ENCODE assay signal across 8 cellular contexts in genomic region chr7:157690833-157691382, GRCh38.
DNase-seq lines count a peak whose midpoint lies in the region; ATAC-seq, FAIRE-seq and TF ChIP-seq lines count a peak whose summit lies in the region.

No MANE protein-coding gene starts in this region.

- H3K9me3 ChIP-seq in gastroesophageal sphincter (peaks cover 0 to 5% (median 0%) of the 10 kb centered on the region in 3 donors), pancreas (no peaks in the 10 kb centered on the region)

- TF ChIP-seq CTCF in gastroesophageal sphincter (IDR thresholded peaks at IDR 0.05) (no peak), pancreas (IDR thresholded peaks at IDR 0.05) (no peak)

- peak overlapping the region in 1 of 2 donors; percentile 50 for H3K4me3 ChIP-seq in gastroesophageal sphincter
- H3K4me3 ChIP-seq in pancreas, result peak overlapping the region in 2 of 4 donors; percentile 14 to 39

- peaks cover 39% of the 10 kb centered on the region for H3K27me3 Mint-ChIP-seq in activated naive CD4-positive, alpha-beta T cell treated with anti-CD3 and anti-CD28 coated beads, Interleukin-2, amount 50 U/mL, for 24 hours

- H3K4me1 Mint-ChIP-seq in activated naive CD4-positive, alpha-beta T cell treated with anti-CD3 and anti-CD28 coated beads, Interleukin-2, amount 50 U/mL, for 24 hours, result peaks cover 31% of the 10 kb centered on the region

- no peak for TF ChIP-seq POLR2A in gastroesophageal sphincter (IDR thresholded peaks at IDR 0.05)

- H3K36me3 Mint-ChIP-seq in activated naive CD4-positive, alpha-beta T cell treated with anti-CD3 and anti-CD28 coated beads, Interleukin-2, amount 50 U/mL, for 24 hours, result peaks cover 2% of the 10 kb centered on the region

- H3K4me1 ChIP-seq in gastroesophageal sphincter (peaks cover 0 to 57% (median 9%) of the 10 kb centered on the region in 3 donors), pancreas (no peaks in the 10 kb centered on the region)

- no peak for DNase-seq in activated naive CD4-positive, alpha-beta T cell (lab: John Stamatoyannopoulos, UW)
- DNase-seq in pancreas (peak in 2 of 6 donors; percentile 21 to 50), CD1c-positive myeloid dendritic cell (ENCODE audit: extremely low spot score) (no peak)

- no peaks in the 10 kb centered on the region for H3K36me3 ChIP-seq in gastroesophageal sphincter
- H3K36me3 ChIP-seq in pancreas, result no peaks in the 10 kb centered on the region

- intact Hi-C loops in pancreas (cut with DNase I), result no loop called here

- peak overlapping the region; percentile 80 for H3K4me3 Mint-ChIP-seq in activated naive CD4-positive, alpha-beta T cell treated with anti-CD3 and anti-CD28 coated beads, Interleukin-2, amount 50 U/mL, for 24 hours

- peak; percentile 82 for ATAC-seq in SK-N-SH treated with all-trans-retinoic acid at 6 μM for 48 hours
- peak; percentile 90 for ATAC-seq in gastroesophageal sphincter
- peak; percentile 28 to 80 (median 70) for ATAC-seq in pancreas
- ATAC-seq in GM18520 (IDR thresholded peaks at IDR 0.05; ENCODE audit: unreplicated experiment), result no peak
- ATAC-seq in GM19463 (IDR thresholded peaks at IDR 0.05; ENCODE audit: unreplicated experiment), result no peak

- WGBS in gastroesophageal sphincter (ENCODE audit: low coverage in 1 of 2), 2 donors, result 3% methylated on average over 9 of the region's 60 CpGs; no CpG with 5 or more reads in 1 of the 2 donors
- WGBS in pancreas, 2 donors, result 1 to 2% methylated on average over 36 to 60 of the region's 60 CpGs

- H3K27ac Mint-ChIP-seq in activated naive CD4-positive, alpha-beta T cell treated with anti-CD3 and anti-CD28 coated beads, Interleukin-2, amount 50 U/mL, for 24 hours, result no peak overlapping the region

- peak overlapping the region in 1 of 4 donors; percentile 37 for H3K27ac ChIP-seq in gastroesophageal sphincter
- no peak overlapping the region for H3K27ac ChIP-seq in pancreas

- no peak for FAIRE-seq in pancreas (lab: Jason Lieb, UNC)

- no peaks in the 10 kb centered on the region for H3K9me3 Mint-ChIP-seq in activated naive CD4-positive, alpha-beta T cell treated with anti-CD3 and anti-CD28 coated beads, Interleukin-2, amount 50 U/mL, for 24 hours

- H3K27me3 ChIP-seq in gastroesophageal sphincter (peaks cover 84% of the 10 kb centered on the region), pancreas (peaks cover 0 to 8% (median 4%) of the 10 kb centered on the region in 4 donors)

- no peak for TF ChIP-seq EP300 in gastroesophageal sphincter (IDR thresholded peaks at IDR 0.05)

TF ChIP-seq in SK-N-SH treated with all-trans-retinoic acid at 6 μM for 48 hours, 23 proteins besides CTCF, POLR2A, EP300 and RAD21:
- TF ChIP-seq ZFP3 (CRISPR knock-in tag; IDR thresholded peaks at IDR 0.05), result no peak
- no peak for TF ChIP-seq ZNF8 (CRISPR knock-in tag; IDR thresholded peaks at IDR 0.05)
- no peak for TF ChIP-seq ESRRG (CRISPR knock-in tag; IDR thresholded peaks at IDR 0.05)
- no peak for TF ChIP-seq ZFP30 (CRISPR knock-in tag; IDR thresholded peaks at IDR 0.05)
- TF ChIP-seq PPARA (CRISPR knock-in tag; IDR thresholded peaks at IDR 0.05; ENCODE audit: borderline replicate concordance), result no peak
- no peak for TF ChIP-seq ISL1 (CRISPR knock-in tag; IDR thresholded peaks at IDR 0.05)
- no peak for TF ChIP-seq ARNTL (CRISPR knock-in tag; IDR thresholded peaks at IDR 0.05; ENCODE audit: borderline replicate concordance, low read depth)
- TF ChIP-seq RARB (CRISPR knock-in tag; IDR thresholded peaks at IDR 0.05), result no peak
- TF ChIP-seq, protein P1, sequence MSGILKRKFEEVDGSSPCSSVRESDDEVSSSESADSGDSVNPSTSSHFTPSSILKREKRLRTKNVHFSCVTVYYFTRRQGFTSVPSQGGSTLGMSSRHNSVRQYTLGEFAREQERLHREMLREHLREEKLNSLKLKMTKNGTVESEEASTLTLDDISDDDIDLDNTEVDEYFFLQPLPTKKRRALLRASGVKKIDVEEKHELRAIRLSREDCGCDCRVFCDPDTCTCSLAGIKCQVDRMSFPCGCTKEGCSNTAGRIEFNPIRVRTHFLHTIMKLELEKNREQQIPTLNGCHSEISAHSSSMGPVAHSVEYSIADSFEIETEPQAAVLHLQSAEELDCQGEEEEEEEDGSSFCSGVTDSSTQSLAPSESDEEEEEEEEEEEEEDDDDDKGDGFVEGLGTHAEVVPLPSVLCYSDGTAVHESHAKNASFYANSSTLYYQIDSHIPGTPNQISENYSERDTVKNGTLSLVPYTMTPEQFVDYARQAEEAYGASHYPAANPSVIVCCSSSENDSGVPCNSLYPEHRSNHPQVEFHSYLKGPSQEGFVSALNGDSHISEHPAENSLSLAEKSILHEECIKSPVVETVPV (CRISPR knock-in tag; IDR thresholded peaks at IDR 0.05), result no peak

Comparison
In these comparisons a context has a peak if more than half of its experiments do, and no peak if none do; other contexts are left out.
1. ATAC-seq: peak in SK-N-SH treated with all-trans-retinoic acid at 6 μM for 48 hours (single experiment), gastroesophageal sphincter (single experiment) and pancreas (4 of 4); none in GM18520 (single experiment) and GM19463 (single experiment).